In the genomic region with DNA sequence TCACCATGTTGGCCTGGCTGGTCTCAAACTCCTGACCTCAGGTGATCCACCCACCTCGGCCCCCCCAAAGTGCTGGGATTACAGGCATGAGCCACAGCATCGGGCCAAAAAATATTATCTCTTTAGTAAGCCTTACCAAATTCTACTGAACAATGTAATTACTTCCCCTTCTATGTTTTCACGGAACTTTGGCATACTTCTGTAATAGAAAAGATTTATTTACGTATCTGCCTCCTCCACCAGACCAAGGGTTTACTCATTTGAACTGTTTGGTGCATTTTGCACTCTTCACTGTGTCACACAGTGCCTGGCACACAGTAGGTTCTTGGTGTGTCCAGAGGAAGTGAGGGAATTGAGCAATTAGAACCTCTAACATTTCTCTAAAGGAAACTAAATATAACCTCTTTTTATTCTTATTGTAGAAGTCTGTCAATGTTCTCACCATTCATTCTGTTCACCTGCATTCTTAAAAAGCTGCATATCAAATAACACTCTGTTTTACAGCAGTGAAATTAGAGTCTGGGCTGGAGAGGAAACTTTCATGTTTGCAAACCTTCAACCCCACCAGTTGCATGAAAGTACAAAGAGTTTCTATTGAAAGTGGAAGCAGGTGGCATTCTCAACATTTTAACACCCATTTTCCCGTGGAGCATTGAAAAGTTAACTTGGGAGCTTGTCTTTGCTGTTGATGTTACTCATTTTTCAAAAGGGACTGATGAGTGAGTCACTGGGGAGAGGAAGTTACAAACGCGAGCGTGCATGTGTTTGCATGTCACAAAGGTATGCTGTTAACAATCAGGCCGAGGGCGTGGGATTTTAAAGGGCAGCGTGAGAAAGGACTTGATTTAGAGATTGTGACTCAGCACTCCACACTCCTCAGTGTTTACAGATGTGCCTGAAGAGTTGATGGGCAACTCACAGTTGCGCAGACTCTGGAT, we compare ENCODE assay signal across 10 cellular contexts.
A peak's percentile ranks its signal among the peaks of the same experiment; 100 is the strongest.
DNase-seq lines count a peak whose midpoint lies in the region; ATAC-seq lines count a peak whose summit lies in the region.
"Had no signal": no experiment of that assay in that cellular context is flagged by ENCODE, and none has a peak within 500 bp of the region (broad histone marks: within the 10 kb centered on the region; RNA-seq: fewer than 3 reads in every experiment).

No MANE protein-coding gene starts in this region.

- ATAC-seq in HG03565 (IDR thresholded peaks at IDR 0.05; ENCODE audit: unreplicated experiment) = no peak

- CTCF ChIA-PET in activated CD4-positive, alpha-beta T cell treated with anti-CD3 and anti-CD28 coated beads, Interleukin-2, amount 10 ng/mL, durations not matched to agents 7 days and 5 days (lab: Charles Lee) = no interaction called here

- POLR2A ChIA-PET in activated CD4-positive, alpha-beta T cell treated with anti-CD3 and anti-CD28 coated beads, Interleukin-2, amount 10 ng/mL, durations not matched to agents 7 days and 5 days (lab: Charles Lee) = no interaction called here

- H3K4me3 Mint-ChIP-seq in activated CD4-positive, alpha-beta T cell treated with anti-CD3 and anti-CD28 coated beads, Interleukin-2, amount 10 ng/mL, durations not matched to agents 7 days and 5 days = no peak overlapping the region

- no peak overlapping the region for H3K4me3 ChIP-seq in SJSA1
- H3K4me3 ChIP-seq: BLaER1 had no signal

- no peaks in the 10 kb centered on the region for H3K27me3 Mint-ChIP-seq in activated CD4-positive, alpha-beta T cell treated with anti-CD3 and anti-CD28 coated beads, Interleukin-2, amount 10 ng/mL, durations not matched to agents 7 days and 5 days

- H3K27ac ChIP-seq in SJSA1 = peak overlapping the region; percentile 85
- H3K27ac ChIP-seq: BLaER1, HL-60 had no signal

- no peaks in the 10 kb centered on the region for H3K9me3 ChIP-seq in SJSA1 (replicated peaks)
- H3K9me3 ChIP-seq: BLaER1 had no signal

- peaks cover 7% of the 10 kb centered on the region for H3K9me3 Mint-ChIP-seq in activated CD4-positive, alpha-beta T cell treated with anti-CD3 and anti-CD28 coated beads, Interleukin-2, amount 10 ng/mL, durations not matched to agents 7 days and 5 days

- no peaks in the 10 kb centered on the region for H3K4me1 Mint-ChIP-seq in activated CD4-positive, alpha-beta T cell treated with anti-CD3 and anti-CD28 coated beads, Interleukin-2, amount 10 ng/mL, durations not matched to agents 7 days and 5 days

- DNase-seq in activated CD4-positive, alpha-beta T cell treated with anti-CD3 and anti-CD28 coated beads for 48 hours = peak; percentile 6
- no peak for DNase-seq in activated CD4-positive, alpha-beta T cell treated with anti-CD3 and anti-CD28 coated beads, Interleukin-2, amount 10 ng/mL, durations not matched to agents 7 days and 5 days
- DNase-seq in SJSA1 (ENCODE audit: low read depth in 1 of 2, low spot score in 2 of 2) = peak; percentile 82 to 87
- peak; percentile 86 for DNase-seq in glomerular endothelial cell (ENCODE audit: extremely low read depth, low read depth, low spot score)
- no peak for DNase-seq in NCI-H2081 treated with DMSO at 0.1 percent for 48 hours (lab: John Stamatoyannopoulos, UW)
- DNase-seq in AG08396 (ENCODE audit: low spot score) = no peak
- no peak for DNase-seq in amygdala (lab: John Stamatoyannopoulos, UW)

- no peak overlapping the region for H3K27ac Mint-ChIP-seq in activated CD4-positive, alpha-beta T cell treated with anti-CD3 and anti-CD28 coated beads, Interleukin-2, amount 10 ng/mL, durations not matched to agents 7 days and 5 days

- no peaks in the 10 kb centered on the region for H3K36me3 ChIP-seq in SJSA1
- H3K36me3 ChIP-seq: BLaER1 had no signal

- no peaks in the 10 kb centered on the region for H3K36me3 Mint-ChIP-seq in activated CD4-positive, alpha-beta T cell treated with anti-CD3 and anti-CD28 coated beads, Interleukin-2, amount 10 ng/mL, durations not matched to agents 7 days and 5 days (ENCODE audit: low read depth)

- H3K27me3 ChIP-seq in SJSA1 (replicated peaks) = no peaks in the 10 kb centered on the region
- H3K27me3 ChIP-seq: BLaER1 had no signal

- peaks cover 29% of the 10 kb centered on the region for H3K4me1 ChIP-seq in SJSA1 (replicated peaks)
- H3K4me1 ChIP-seq: BLaER1 had no signal

Comparison
In these comparisons a context has a peak if more than half of its experiments do, and no peak if none do; other contexts are left out.
1. DNase-seq: peak in activated CD4-positive, alpha-beta T cell treated with anti-CD3 and anti-CD28 coated beads for 48 hours (single experiment), SJSA1 (2 of 2) and glomerular endothelial cell (single experiment); none in activated CD4-positive, alpha-beta T cell treated with anti-CD3 and anti-CD28 coated beads, Interleukin-2, amount 10 ng/mL, durations not matched to agents 7 days and 5 days (single experiment), NCI-H2081 treated with DMSO at 0.1 percent for 48 hours (single experiment), AG08396 (single experiment) and amygdala (0 of 56).